1 cellular context compared by ENCODE assay signal in genomic region chr5:131952286-131952857, GRCh38.
TF ChIP-seq lines count a peak whose summit lies in the region.

No MANE protein-coding gene starts in this region.

TF ChIP-seq in IMR-90, 13 proteins besides CTCF, POLR2A, EP300 and RAD21 (continued from another document):
- no peak for TF ChIP-seq USF2 (IDR thresholded peaks at IDR 0.05; ENCODE audit: low read depth, low read length)
- no peak for TF ChIP-seq RCOR1 (IDR thresholded peaks at IDR 0.05; ENCODE audit: insufficient replicate concordance, low read length)
- no peak for TF ChIP-seq NFE2L2 (IDR thresholded peaks at IDR 0.05; ENCODE audit: low read depth, low read length)
- TF ChIP-seq CEBPB (IDR thresholded peaks at IDR 0.05; ENCODE audit: low read depth, low read length) = no peak
- TF ChIP-seq RFX5 (IDR thresholded peaks at IDR 0.05; ENCODE audit: low read depth, low read length) = no peak
- TF ChIP-seq MAZ (IDR thresholded peaks at IDR 0.05; ENCODE audit: borderline replicate concordance, low read depth, low read length) = no peak
- no peak for TF ChIP-seq FOS (IDR thresholded peaks at IDR 0.05; ENCODE audit: low read depth, low read length)
- no peak for TF ChIP-seq MAFK (IDR thresholded peaks at IDR 0.05; ENCODE audit: low read depth, low read length)
- no peak for TF ChIP-seq SMC3 (IDR thresholded peaks at IDR 0.05; ENCODE audit: low read depth, low read length)
- TF ChIP-seq MXI1 (IDR thresholded peaks at IDR 0.05; ENCODE audit: borderline replicate concordance, low read depth, low read length) = no peak
- no peak for TF ChIP-seq BHLHE40 (IDR thresholded peaks at IDR 0.05; ENCODE audit: low read depth, low read length)
- no peak for TF ChIP-seq CHD1 (IDR thresholded peaks at IDR 0.05; ENCODE audit: low read depth, low read length)
